In the genomic region with DNA sequence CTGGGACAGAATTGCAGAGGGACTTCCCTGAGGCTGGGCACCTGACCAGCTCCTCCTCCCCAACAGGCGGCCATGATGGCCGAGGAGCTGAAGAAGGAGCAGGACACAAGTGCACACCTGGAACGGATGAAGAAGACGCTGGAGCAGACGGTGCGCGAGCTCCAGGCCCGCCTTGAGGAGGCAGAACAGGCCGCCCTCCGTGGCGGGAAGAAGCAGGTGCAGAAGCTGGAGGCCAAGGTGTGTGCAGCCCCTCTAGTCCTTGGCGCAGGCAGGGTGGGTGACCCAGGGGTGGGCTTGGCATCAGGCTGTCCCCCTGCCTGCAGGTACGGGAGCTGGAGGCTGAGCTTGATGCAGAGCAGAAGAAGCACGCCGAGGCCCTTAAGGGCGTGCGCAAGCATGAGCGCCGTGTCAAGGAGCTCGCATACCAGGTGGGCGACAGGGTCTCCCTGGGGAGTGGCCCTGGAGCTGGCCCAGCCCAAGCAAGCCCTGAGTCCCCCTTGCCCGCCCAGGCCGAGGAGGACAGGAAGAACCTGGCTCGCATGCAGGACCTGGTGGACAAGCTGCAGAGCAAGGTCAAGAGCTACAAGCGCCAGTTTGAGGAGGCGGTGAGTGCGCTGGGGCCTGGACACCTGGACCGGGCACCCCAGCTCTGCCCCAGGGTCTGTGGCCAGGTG, we compare ENCODE assay signal across 1 cellular context.
TF ChIP-seq lines count a peak whose summit lies in the region.

No MANE protein-coding gene starts in this region.

TF ChIP-seq in IMR-90, 13 proteins besides CTCF, POLR2A, EP300 and RAD21:
- TF ChIP-seq MAZ (IDR thresholded peaks at IDR 0.05; ENCODE audit: borderline replicate concordance, low read depth, low read length), result no peak
- no peak for TF ChIP-seq CHD1 (IDR thresholded peaks at IDR 0.05; ENCODE audit: low read depth, low read length)
- TF ChIP-seq, protein P1, sequence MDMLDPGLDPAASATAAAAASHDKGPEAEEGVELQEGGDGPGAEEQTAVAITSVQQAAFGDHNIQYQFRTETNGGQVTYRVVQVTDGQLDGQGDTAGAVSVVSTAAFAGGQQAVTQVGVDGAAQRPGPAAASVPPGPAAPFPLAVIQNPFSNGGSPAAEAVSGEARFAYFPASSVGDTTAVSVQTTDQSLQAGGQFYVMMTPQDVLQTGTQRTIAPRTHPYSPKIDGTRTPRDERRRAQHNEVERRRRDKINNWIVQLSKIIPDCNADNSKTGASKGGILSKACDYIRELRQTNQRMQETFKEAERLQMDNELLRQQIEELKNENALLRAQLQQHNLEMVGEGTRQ (IDR thresholded peaks at IDR 0.05; ENCODE audit: low read depth, low read length), result no peak
- no peak for TF ChIP-seq MXI1 (IDR thresholded peaks at IDR 0.05; ENCODE audit: borderline replicate concordance, low read depth, low read length)
- no peak for TF ChIP-seq CEBPB (IDR thresholded peaks at IDR 0.05; ENCODE audit: low read depth, low read length)
- TF ChIP-seq SMC3 (IDR thresholded peaks at IDR 0.05; ENCODE audit: low read depth, low read length), result no peak
- no peak for TF ChIP-seq MAFK (IDR thresholded peaks at IDR 0.05; ENCODE audit: low read depth, low read length)
- TF ChIP-seq, protein P2, sequence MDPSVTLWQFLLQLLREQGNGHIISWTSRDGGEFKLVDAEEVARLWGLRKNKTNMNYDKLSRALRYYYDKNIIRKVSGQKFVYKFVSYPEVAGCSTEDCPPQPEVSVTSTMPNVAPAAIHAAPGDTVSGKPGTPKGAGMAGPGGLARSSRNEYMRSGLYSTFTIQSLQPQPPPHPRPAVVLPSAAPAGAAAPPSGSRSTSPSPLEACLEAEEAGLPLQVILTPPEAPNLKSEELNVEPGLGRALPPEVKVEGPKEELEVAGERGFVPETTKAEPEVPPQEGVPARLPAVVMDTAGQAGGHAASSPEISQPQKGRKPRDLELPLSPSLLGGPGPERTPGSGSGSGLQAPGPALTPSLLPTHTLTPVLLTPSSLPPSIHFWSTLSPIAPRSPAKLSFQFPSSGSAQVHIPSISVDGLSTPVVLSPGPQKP (IDR thresholded peaks at IDR 0.05; ENCODE audit: borderline replicate concordance, low read depth, low read length), result no peak
- TF ChIP-seq FOS (IDR thresholded peaks at IDR 0.05; ENCODE audit: low read depth, low read length), result no peak
- TF ChIP-seq RCOR1 (IDR thresholded peaks at IDR 0.05; ENCODE audit: insufficient replicate concordance, low read length), result no peak
- TF ChIP-seq NFE2L2 (IDR thresholded peaks at IDR 0.05; ENCODE audit: low read depth, low read length), result no peak
- no peak for TF ChIP-seq RFX5 (IDR thresholded peaks at IDR 0.05; ENCODE audit: low read depth, low read length)
- TF ChIP-seq BHLHE40 (IDR thresholded peaks at IDR 0.05; ENCODE audit: low read depth, low read length), result no peak
